In genomic region chr6:31068738-31069340, GRCh38 we compare ENCODE assay signal across 8 cellular contexts. TPM values are rescaled to one million over a fixed set of nuclear protein-coding genes. Genes with fewer than 3 reads are reported as not detected.
A peak's percentile ranks its signal among the peaks of the same experiment; 100 is the strongest.
DNase-seq lines count a peak whose midpoint lies in the region; ATAC-seq and TF ChIP-seq lines count a peak whose summit lies in the region.

No MANE protein-coding gene starts in this region.

- no peak for TF ChIP-seq POLR2A in esophagus squamous epithelium (IDR thresholded peaks at IDR 0.05)

- no peak overlapping the region for H3K4me3 Mint-ChIP-seq in naive thymus-derived CD8-positive, alpha-beta T cell
- no peak overlapping the region for H3K4me3 Mint-ChIP-seq in stimulated activated naive B cell treated with anti-CD40 and anti-IgM and Interleukin-4, amounts not matched to agents 10 μg/mL and 1 μg/mL and 100 μg/mL, for 72 hours

- H3K36me3 Mint-ChIP-seq in naive thymus-derived CD8-positive, alpha-beta T cell, result no peaks in the 10 kb centered on the region
- H3K36me3 Mint-ChIP-seq in stimulated activated naive B cell treated with anti-CD40 and anti-IgM and Interleukin-4, amounts not matched to agents 10 μg/mL and 1 μg/mL and 100 μg/mL, for 72 hours, result no peaks in the 10 kb centered on the region

- H3K4me1 Mint-ChIP-seq in naive thymus-derived CD8-positive, alpha-beta T cell, result peaks cover 0 to 4% (median 2%) of the 10 kb centered on the region in 4 donors
- no peaks in the 10 kb centered on the region for H3K4me1 Mint-ChIP-seq in stimulated activated naive B cell treated with anti-CD40 and anti-IgM and Interleukin-4, amounts not matched to agents 10 μg/mL and 1 μg/mL and 100 μg/mL, for 72 hours

- no peaks in the 10 kb centered on the region for H3K27me3 ChIP-seq in esophagus squamous epithelium

- peak; percentile 96 to 100 for ATAC-seq in naive thymus-derived CD8-positive, alpha-beta T cell
- ATAC-seq in stimulated activated naive B cell treated with anti-CD40 and anti-IgM and Interleukin-4, amounts not matched to agents 10 μg/mL and 1 μg/mL and 100 μg/mL, for 72 hours (replicated peaks), result peak; percentile 89 to 99
- no peak for ATAC-seq in HG02840 (IDR thresholded peaks at IDR 0.05; ENCODE audit: low FRiP score, unreplicated experiment)

- peak overlapping the region in 2 of 10 donors; percentile 52 to 60 for H3K27ac Mint-ChIP-seq in naive thymus-derived CD8-positive, alpha-beta T cell
- H3K27ac Mint-ChIP-seq in stimulated activated naive B cell treated with anti-CD40 and anti-IgM and Interleukin-4, amounts not matched to agents 10 μg/mL and 1 μg/mL and 100 μg/mL, for 72 hours, result no peak overlapping the region

- no peaks in the 10 kb centered on the region for H3K9me3 Mint-ChIP-seq in naive thymus-derived CD8-positive, alpha-beta T cell
- H3K9me3 Mint-ChIP-seq in stimulated activated naive B cell treated with anti-CD40 and anti-IgM and Interleukin-4, amounts not matched to agents 10 μg/mL and 1 μg/mL and 100 μg/mL, for 72 hours, result no peaks in the 10 kb centered on the region

- H3K27me3 Mint-ChIP-seq in naive thymus-derived CD8-positive, alpha-beta T cell, result peaks cover 0 to 3% (median 0%) of the 10 kb centered on the region in 5 donors
- no peaks in the 10 kb centered on the region for H3K27me3 Mint-ChIP-seq in stimulated activated naive B cell treated with anti-CD40 and anti-IgM and Interleukin-4, amounts not matched to agents 10 μg/mL and 1 μg/mL and 100 μg/mL, for 72 hours

- H3K4me1 ChIP-seq in esophagus squamous epithelium, result peaks cover 0 to 71% (median 10%) of the 10 kb centered on the region in 3 donors

- H3K4me3 ChIP-seq in esophagus squamous epithelium, result no peak overlapping the region

- intact Hi-C loops in esophagus squamous epithelium (cut with DNase I), result loop anchor here (2.0 kb wide), 1 partner anchor 154 kb away; the partner anchor contains the start of gene VARS2

- WGBS in esophagus squamous epithelium, 2 donors, result 41 to 60% methylated on average over 12 to 13 of the region's 13 CpGs

- H3K9me3 ChIP-seq in esophagus squamous epithelium, result no peaks in the 10 kb centered on the region

- TF ChIP-seq CTCF in esophagus squamous epithelium (IDR thresholded peaks at IDR 0.05), result peak; percentile 78 to 93 (median 82)

- H3K36me3 ChIP-seq in esophagus squamous epithelium, result no peaks in the 10 kb centered on the region

- POLR2A ChIA-PET in naive thymus-derived CD8-positive, alpha-beta T cell (lab: Charles Lee), result no interaction called here

- H3K27ac ChIP-seq in esophagus squamous epithelium, result peak overlapping the region in 2 of 4 donors; percentile 30 to 57

- DNase-seq in DMS53 (lab: John Stamatoyannopoulos, UW) (peak; percentile 91), HT1080 (ENCODE audit: low read depth) (peak; percentile 79), OCI-M1 (lab: John Stamatoyannopoulos, UW) (peak; percentile 91), activated T-cell treated with anti-CD3 and anti-CD28 coated beads for 24 hours (ENCODE audit: low read depth) (peak; percentile 51), esophagus squamous epithelium (lab: John Stamatoyannopoulos, UW) (peak; percentile 18)
- DNase-seq in naive thymus-derived CD8-positive, alpha-beta T cell, result peak; percentile 34 to 86 (median 65)
- peak; percentile 66 for DNase-seq in stimulated activated naive B cell treated with anti-CD40 and anti-IgM and Interleukin-4, amounts not matched to agents 10 μg/mL and 1 μg/mL and 100 μg/mL, for 72 hours

RNA-seq across cellular contexts. Expression of gene C6orf15, which starts 43.5 kb away (rescaled TPM):
- not detected in 2 replicates for total RNA-seq in HT1080 (2014; rRNA removed; shearing (Covaris generic))
- not detected in 2 replicates for polyA plus RNA-seq in HT1080 (2015; cell fraction: cytosol; rRNA removed)
- not detected in 2 replicates for polyA plus RNA-seq in HT1080 (2015; cell fraction: nucleus; rRNA removed)
- total RNA-seq in esophagus squamous epithelium, result 1 to 10 TPM in 1 of 4 donors, not detected in 3; 1.6 TPM
- total RNA-seq in naive thymus-derived CD8-positive, alpha-beta T cell, result not detected
- not detected for polyA plus RNA-seq in naive thymus-derived CD8-positive, alpha-beta T cell

RNA-seq across cellular contexts. Expression of gene PSORS1C1, which starts 45.8 kb away (rescaled TPM):
- total RNA-seq in HT1080 (2014; rRNA removed; shearing (Covaris generic)), result 0.64 and 0.80 TPM in 2 replicates
- 1.5 and 1.9 TPM in 2 replicates for polyA plus RNA-seq in HT1080 (2015; cell fraction: cytosol; rRNA removed)
- polyA plus RNA-seq in HT1080 (2015; cell fraction: nucleus; rRNA removed), result 5.0 and 6.2 TPM in 2 replicates
- total RNA-seq in esophagus squamous epithelium, result 1 to 10 TPM in 3 of 4 donors, under 1 TPM in 1; 0.06 to 2.7 (median 1.2) TPM
- not detected for total RNA-seq in naive thymus-derived CD8-positive, alpha-beta T cell
- polyA plus RNA-seq in naive thymus-derived CD8-positive, alpha-beta T cell, result not detected

RNA-seq across cellular contexts. Expression of gene CDSN, which starts 51.4 kb away (rescaled TPM):
- total RNA-seq in HT1080 (2014; rRNA removed; shearing (Covaris generic)), result not detected in 2 replicates
- polyA plus RNA-seq in HT1080 (2015; cell fraction: cytosol; rRNA removed), result 0.05 TPM in 1 of 2 replicates, not detected in the other
- polyA plus RNA-seq in HT1080 (2015; cell fraction: nucleus; rRNA removed), result not detected in 2 replicates
- total RNA-seq in esophagus squamous epithelium, result under 1 TPM in 1 of 4 donors, not detected in 3; 0.13 TPM
- total RNA-seq in naive thymus-derived CD8-positive, alpha-beta T cell, result not detected
- polyA plus RNA-seq in naive thymus-derived CD8-positive, alpha-beta T cell, result not detected

RNA-seq across cellular contexts. Expression of gene MUC22, which starts 58.6 kb away (rescaled TPM):
- total RNA-seq in HT1080 (2014; rRNA removed; shearing (Covaris generic)), result not detected in 2 replicates
- 0.02 TPM in 1 of 2 replicates, not detected in the other for polyA plus RNA-seq in HT1080 (2015; cell fraction: cytosol; rRNA removed)
- polyA plus RNA-seq in HT1080 (2015; cell fraction: nucleus; rRNA removed), result not detected in 2 replicates
- 10 to 100 TPM in 1 of 4 donors, 1 to 10 TPM in 3; 4.1 to 10.1 (median 7.6) TPM for total RNA-seq in esophagus squamous epithelium
- total RNA-seq in naive thymus-derived CD8-positive, alpha-beta T cell, result not detected
- not detected for polyA plus RNA-seq in naive thymus-derived CD8-positive, alpha-beta T cell

Comparison
In these comparisons a context has a peak if more than half of its experiments do, and no peak if none do; other contexts are left out.
1. DNase-seq: peak in every context shown above with its lines; median percentile 91 in DMS53; 91 in OCI-M1; 79 in HT1080; 66 in stimulated activated naive B cell treated with anti-CD40 and anti-IgM and Interleukin-4, amounts not matched to agents 10 μg/mL and 1 μg/mL and 100 μg/mL, for 72 hours; 65 in naive thymus-derived CD8-positive, alpha-beta T cell; 51 in activated T-cell treated with anti-CD3 and anti-CD28 coated beads for 24 hours; 18 in esophagus squamous epithelium.